ENCODE assay signal across 8 cellular contexts in the genomic region with DNA sequence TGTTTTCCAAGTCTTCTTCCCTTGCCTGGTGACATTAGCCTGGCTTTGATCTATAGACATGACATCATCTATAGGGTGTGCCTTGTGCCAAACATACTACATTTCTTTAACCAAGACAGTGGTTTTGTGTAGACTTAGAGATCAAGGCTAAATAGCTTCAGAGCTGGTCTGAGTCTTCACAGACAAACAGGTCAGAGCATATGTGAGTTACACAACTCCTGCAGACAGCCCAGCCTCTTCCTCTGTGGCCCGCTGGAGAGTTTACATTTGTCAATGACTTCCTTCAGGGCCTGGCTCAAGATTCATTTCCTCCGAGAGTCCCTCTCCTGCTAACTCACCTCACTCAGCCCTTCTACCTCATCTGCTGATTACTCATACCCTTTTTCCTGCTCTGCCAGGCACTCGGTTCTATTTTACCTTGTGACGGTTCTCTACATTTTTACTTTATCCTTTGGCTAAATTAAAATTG.
DNase-seq lines count a peak whose midpoint lies in the region; ATAC-seq and TF ChIP-seq lines count a peak whose summit lies in the region.

No MANE protein-coding gene starts in this region.

- no peaks in the 10 kb centered on the region for H3K36me3 ChIP-seq in WERI-Rb-1

- peak; percentile 1 for DNase-seq in activated CD8-positive, alpha-beta memory T cell treated with anti-CD3 and anti-CD28 coated beads, Interleukin-2, amount 50 U/mL, for 1 hour (ENCODE audit: extremely low read depth)
- no peak for DNase-seq in activated CD8-positive, alpha-beta memory T cell treated with anti-CD3 and anti-CD28 coated beads for 24 hours
- DNase-seq in SIG-M5 treated with dmso at 0.1 percent for 504 hours (lab: John Stamatoyannopoulos, UW; ENCODE audit: unreplicated experiment) (peak; percentile 96), epithelial cell of proximal tubule (ENCODE audit: low read depth) (peak; percentile 80), WERI-Rb-1 (no peak), NCI-H1048 (lab: John Stamatoyannopoulos, UW) (no peak)
- DNase-seq in natural killer cell treated with Interleukin-12 subunit alpha and Interleukin-12 subunit beta and Interleukin-15 and Interleukin-18, amount 100 ng/mL, for 72 hours (ENCODE audit: low spot score): peak; percentile 68

- peaks cover 0 to 9% of the 10 kb centered on the region in 2 donors for H3K27me3 Mint-ChIP-seq in natural killer cell treated with Interleukin-12 subunit alpha and Interleukin-12 subunit beta and Interleukin-15 and Interleukin-18, amount 100 ng/mL, for 72 hours

- no peaks in the 10 kb centered on the region for H3K27me3 ChIP-seq in WERI-Rb-1 (ENCODE audit: insufficient read depth, low read depth, severe bottlenecking)

- H3K4me1 Mint-ChIP-seq in natural killer cell treated with Interleukin-12 subunit alpha and Interleukin-12 subunit beta and Interleukin-15 and Interleukin-18, amount 100 ng/mL, for 72 hours (ENCODE audit: low read depth in 2 of 2): peaks cover 8 to 15% of the 10 kb centered on the region in 2 donors

- H3K36me3 Mint-ChIP-seq in natural killer cell treated with Interleukin-12 subunit alpha and Interleukin-12 subunit beta and Interleukin-15 and Interleukin-18, amount 100 ng/mL, for 72 hours: no peaks in the 10 kb centered on the region

- H3K9me3 Mint-ChIP-seq in natural killer cell treated with Interleukin-12 subunit alpha and Interleukin-12 subunit beta and Interleukin-15 and Interleukin-18, amount 100 ng/mL, for 72 hours: no peaks in the 10 kb centered on the region

- no peak overlapping the region for H3K4me3 ChIP-seq in epithelial cell of proximal tubule (ENCODE audit: low read depth, low read length)
- no peak overlapping the region for H3K4me3 ChIP-seq in WERI-Rb-1 (ENCODE audit: low read depth, low read length)

- H3K27ac Mint-ChIP-seq in natural killer cell treated with Interleukin-12 subunit alpha and Interleukin-12 subunit beta and Interleukin-15 and Interleukin-18, amount 100 ng/mL, for 72 hours: peak overlapping the region in 1 of 2 donors; percentile 73

- peaks cover 3% of the 10 kb centered on the region for H3K9me3 ChIP-seq in WERI-Rb-1 (ENCODE audit: severe bottlenecking)

- H3K4me3 Mint-ChIP-seq in natural killer cell treated with Interleukin-12 subunit alpha and Interleukin-12 subunit beta and Interleukin-15 and Interleukin-18, amount 100 ng/mL, for 72 hours: no peak overlapping the region

- no peak overlapping the region for H3K27ac ChIP-seq in WERI-Rb-1

- TF ChIP-seq CTCF in epithelial cell of proximal tubule (conservative IDR thresholded peaks at IDR 0.05; ENCODE audit: low read depth, low read length) (no peak), WERI-Rb-1 (IDR thresholded peaks at IDR 0.05; ENCODE audit: low read depth, low read length) (no peak)

- peak; percentile 91 to 93 for ATAC-seq in natural killer cell treated with Interleukin-12 subunit alpha and Interleukin-12 subunit beta and Interleukin-15 and Interleukin-18, amount 100 ng/mL, for 72 hours
- no peak for ATAC-seq in GM19467 (IDR thresholded peaks at IDR 0.05; ENCODE audit: unreplicated experiment)

Comparison
In these comparisons a context has a peak if more than half of its experiments do, and no peak if none do; other contexts are left out.
1. DNase-seq: peak in activated CD8-positive, alpha-beta memory T cell treated with anti-CD3 and anti-CD28 coated beads, Interleukin-2, amount 50 U/mL, for 1 hour (single experiment), SIG-M5 treated with dmso at 0.1 percent for 504 hours (single experiment), epithelial cell of proximal tubule (single experiment) and natural killer cell treated with Interleukin-12 subunit alpha and Interleukin-12 subunit beta and Interleukin-15 and Interleukin-18, amount 100 ng/mL, for 72 hours (single experiment); none in activated CD8-positive, alpha-beta memory T cell treated with anti-CD3 and anti-CD28 coated beads for 24 hours (single experiment), WERI-Rb-1 (single experiment) and NCI-H1048 (single experiment).